Comparison of ENCODE assay signal across 17 cellular contexts in genomic region chr13:30453727-30454126, GRCh38. TPM values are rescaled to one million over a fixed set of nuclear protein-coding genes. Genes with fewer than 3 reads are reported as not detected.
DNase-seq lines count a peak whose midpoint lies in the region; ATAC-seq, FAIRE-seq and TF ChIP-seq lines count a peak whose summit lies in the region.
"Had no signal": no experiment of that assay in that cellular context is flagged by ENCODE, and none has a peak within 500 bp of the region (broad histone marks: within the 10 kb centered on the region; RNA-seq: fewer than 3 reads in every experiment).

No MANE protein-coding gene starts in this region.

- DNase-seq in HepG2 (ENCODE audit: low spot score) (no peak), right lobe of liver (no peak), NB4 (ENCODE audit: low read depth) (peak; percentile 61), cardiac fibroblast (ENCODE audit: low read depth in 2 of 2) (peak in 1 of 2 donors; percentile 41), type B pancreatic cell (ENCODE audit: extremely low spot score, unreplicated experiment) (no peak)
- no peak for DNase-seq in activated CD8-positive, alpha-beta memory T cell treated with anti-CD3 and anti-CD28 coated beads, Interleukin-2, amount 50 U/mL, for 48 hours
- DNase-seq: activated CD4-positive, alpha-beta T cell treated with anti-CD3 and anti-CD28 coated beads, Interleukin-2, amount 10 ng/mL, durations not matched to agents 24 days and 14 days; activated naive CD8-positive, alpha-beta T cell treated with anti-CD3 and anti-CD28 coated beads, Interleukin-2, amount 10 ng/mL, durations not matched to agents 7 days and 5 days; NCI-H1694; stimulated activated CD4-positive, alpha-beta T cell treated with anti-CD3 and anti-CD28 coated beads, Interleukin-1b, Interleukin-23, amount 100 ng/mL, for 48 hours; substantia nigra had no signal

- intact Hi-C loops in HepG2 (cut with micrococcal nuclease; ENCODE audit: unreplicated experiment): no loop called here
- intact Hi-C loops in right lobe of liver (cut with DNase I): no loop called here

- no peaks in the 10 kb centered on the region for H3K9me3 Mint-ChIP-seq in type B pancreatic cell
- H3K9me3 Mint-ChIP-seq: activated CD4-positive, alpha-beta T cell treated with anti-CD3 and anti-CD28 coated beads, Interleukin-2, amount 10 ng/mL, durations not matched to agents 24 days and 14 days; activated naive CD8-positive, alpha-beta T cell treated with anti-CD3 and anti-CD28 coated beads, Interleukin-2, amount 10 ng/mL, durations not matched to agents 7 days and 5 days had no signal

- H3K36me3 ChIP-seq in HepG2 (replicated peaks in 1 of 2; ENCODE audit: control insufficient read depth in 1 of 2, insufficient read depth in 2 of 2, low read length in 2 of 2) (no peaks in the 10 kb centered on the region; a peak in 1 of 5 replicates), right lobe of liver (no peaks in the 10 kb centered on the region)
- H3K36me3 ChIP-seq: neutrophil had no signal

- H2AFZ ChIP-seq in HepG2 (ENCODE audit: low read length): no peak overlapping the region

- TF ChIP-seq CTCF in HepG2 (CRISPR knock-in tag; IDR thresholded peaks at IDR 0.05): no peak
- no peak for TF ChIP-seq CTCF in right lobe of liver (IDR thresholded peaks at IDR 0.05)
- peak; percentile 30 for TF ChIP-seq CTCF in NB4 (IDR thresholded peaks at IDR 0.05; ENCODE audit: low read depth, low read length)
- TF ChIP-seq CTCF in cardiac fibroblast (IDR thresholded peaks at IDR 0.05; ENCODE audit: low read depth, low read length): peak; percentile 32
- TF ChIP-seq CTCF in type B pancreatic cell (conservative IDR thresholded peaks at IDR 0.05): peak; percentile 47

- CTCF ChIA-PET in HepG2 (lab: Yijun Ruan, JAX; ENCODE audit: low intra/inter-chr PET ratio, low total read pairs): no interaction called here

- POLR2A ChIA-PET in HepG2 (lab: Yijun Ruan, JAX): no interaction called here

- H3K4me3 ChIP-seq in HepG2 (replicated peaks in 1 of 3; ENCODE audit: insufficient read depth in 1 of 3, low read depth in 2 of 3, low read length in 3 of 3) (no peak overlapping the region), right lobe of liver (no peak overlapping the region), NB4 (ENCODE audit: low read depth, low read length) (no peak overlapping the region), cardiac fibroblast (replicated peaks in 1 of 2; ENCODE audit: low read depth in 2 of 2, low read length in 2 of 2) (no peak overlapping the region)

- TF ChIP-seq POLR2A in HepG2 (IDR thresholded peaks at IDR 0.05; ENCODE audit: insufficient read depth in 1 of 2, low read depth in 2 of 2, low read length in 2 of 2) (no peak), right lobe of liver (IDR thresholded peaks at IDR 0.05) (no peak), NB4 (IDR thresholded peaks at IDR 0.05; ENCODE audit: extremely low read depth, insufficient read length) (no peak)

- FAIRE-seq in HepG2 (lab: Jason Lieb, UNC): no peak
- FAIRE-seq: endothelial cell of umbilical vein, keratinocyte had no signal

- H3K9ac ChIP-seq in HepG2 (ENCODE audit: insufficient read depth, low read depth, low read length): no peak overlapping the region

- no peaks in the 10 kb centered on the region for H3K79me2 ChIP-seq in HepG2 (ENCODE audit: insufficient read depth, low read length)

- WGBS in HepG2 (ENCODE audit: low lambda C conversion rate): 41% methylated on average over 4 of the region's 4 CpGs
- WGBS in right lobe of liver (ENCODE audit: insufficient coverage, low coverage, low lambda C conversion rate, missing lambda C conversion rate): 75% methylated on average over 4 of the region's 4 CpGs

- no TSS peak for BruUV-seq in HepG2 (replicated peaks; lab: Mats Ljungman, UMichigan)

- TF ChIP-seq RAD21 in HepG2 (CRISPR knock-in tag; IDR thresholded peaks at IDR 0.05): no peak

- H3K4me2 ChIP-seq in HepG2 (ENCODE audit: low read depth, low read length): no peak overlapping the region

- ATAC-seq in HepG2: peak; percentile 12; the same call in 2 of the 3 replicates
- ATAC-seq in right lobe of liver: no peak
- ATAC-seq in GM21529 (IDR thresholded peaks at IDR 0.05; ENCODE audit: unreplicated experiment): no peak
- ATAC-seq in HG02763 (IDR thresholded peaks at IDR 0.05; ENCODE audit: unreplicated experiment): no peak

- H3K27ac Mint-ChIP-seq in type B pancreatic cell: no peak overlapping the region
- H3K27ac Mint-ChIP-seq: activated CD4-positive, alpha-beta T cell treated with anti-CD3 and anti-CD28 coated beads, Interleukin-2, amount 10 ng/mL, durations not matched to agents 24 days and 14 days; activated naive CD8-positive, alpha-beta T cell treated with anti-CD3 and anti-CD28 coated beads, Interleukin-2, amount 10 ng/mL, durations not matched to agents 7 days and 5 days had no signal

- no peak overlapping the region for H3K4me3 Mint-ChIP-seq in type B pancreatic cell
- H3K4me3 Mint-ChIP-seq: activated CD4-positive, alpha-beta T cell treated with anti-CD3 and anti-CD28 coated beads, Interleukin-2, amount 10 ng/mL, durations not matched to agents 24 days and 14 days; activated naive CD8-positive, alpha-beta T cell treated with anti-CD3 and anti-CD28 coated beads, Interleukin-2, amount 10 ng/mL, durations not matched to agents 7 days and 5 days had no signal

- peaks cover under 1% of the 10 kb centered on the region for H3K36me3 Mint-ChIP-seq in type B pancreatic cell

- H3K9me3 ChIP-seq in HepG2 (ENCODE audit: low read length) (no peaks in the 10 kb centered on the region), right lobe of liver (no peaks in the 10 kb centered on the region)
- H3K9me3 ChIP-seq: neutrophil had no signal

- no peaks in the 10 kb centered on the region for H3K4me1 Mint-ChIP-seq in type B pancreatic cell (ENCODE audit: unreplicated experiment)
- H3K4me1 Mint-ChIP-seq: activated naive CD8-positive, alpha-beta T cell treated with anti-CD3 and anti-CD28 coated beads, Interleukin-2, amount 10 ng/mL, durations not matched to agents 7 days and 5 days had no signal

- H4K20me1 ChIP-seq in HepG2 (ENCODE audit: insufficient read depth, low read length): no peaks in the 10 kb centered on the region

- no peaks in the 10 kb centered on the region for H3K27me3 ChIP-seq in HepG2 (ENCODE audit: control insufficient read depth in 1 of 2, insufficient read depth in 2 of 2, low read length in 2 of 2)
- H3K27me3 ChIP-seq in right lobe of liver: no peaks in the 10 kb centered on the region
- H3K27me3 ChIP-seq: neutrophil had no signal

- in situ Hi-C loops in HepG2 (cut with HindIII; ENCODE audit: extremely low pct_ligation_motif_present, low pct_unique_long_range_greater_than_20kb): no loop called here

- no peaks in the 10 kb centered on the region for H3K27me3 Mint-ChIP-seq in type B pancreatic cell
- H3K27me3 Mint-ChIP-seq: activated CD4-positive, alpha-beta T cell treated with anti-CD3 and anti-CD28 coated beads, Interleukin-2, amount 10 ng/mL, durations not matched to agents 24 days and 14 days; activated naive CD8-positive, alpha-beta T cell treated with anti-CD3 and anti-CD28 coated beads, Interleukin-2, amount 10 ng/mL, durations not matched to agents 7 days and 5 days had no signal

- no peak overlapping the region for H3K27ac ChIP-seq in HepG2 (ENCODE audit: extremely low read length, insufficient read depth, low read length)
- no peak overlapping the region for H3K27ac ChIP-seq in right lobe of liver
- H3K27ac ChIP-seq: neutrophil, RWPE1 had no signal

- no peaks in the 10 kb centered on the region for H3K4me1 ChIP-seq in HepG2 (ENCODE audit: insufficient read depth, low read length)
- peaks cover 0 to under 1% (median 0%) of the 10 kb centered on the region in 4 donors for H3K4me1 ChIP-seq in right lobe of liver

- TF ChIP-seq EP300 in HepG2 (IDR thresholded peaks at IDR 0.05; ENCODE audit: low read depth in 2 of 2, low read length in 2 of 2) (no peak), HepG2 (CRISPR knock-in tag; IDR thresholded peaks at IDR 0.05; ENCODE audit: borderline replicate concordance) (no peak)

RNA-seq across cellular contexts. Expression of gene HMGB1, which starts 12.0 kb away (rescaled TPM):
- total RNA-seq in HepG2 (2016; rRNA removed; fragmentation: Illumina TruSeq; extraction: Trizol): 584 and 878 TPM in 2 replicates
- 61.2 and 63.8 TPM in 2 replicates for total RNA-seq in HepG2 (2016; cell fraction: cytosol; rRNA removed; fragmentation: Illumina TruSeq; extraction: Trizol; ENCODE audit: low read depth)
- 597 and 915 TPM in 2 replicates for total RNA-seq in HepG2 (2016; cell fraction: insoluble cytoplasmic fraction; rRNA removed; fragmentation: Illumina TruSeq; extraction: Trizol)
- total RNA-seq in HepG2 (2016; cell fraction: membrane; rRNA removed; fragmentation: Illumina TruSeq; extraction: Trizol): 106 and 121 TPM in 2 replicates
- total RNA-seq in HepG2 (2016; cell fraction: nucleus; rRNA removed; fragmentation: Illumina TruSeq; extraction: Trizol): 324 and 333 TPM in 2 replicates
- polyA plus RNA-seq in HepG2 (2011; rRNA removed): 71.6 and 115 TPM in 2 replicates
- 48.0 and 59.3 TPM in 2 replicates for polyA plus RNA-seq in HepG2 (2011; cell fraction: cytosol; rRNA removed)
- polyA plus RNA-seq in HepG2 (2011; cell fraction: nucleus; rRNA removed): 61.9 and 98.4 TPM in 2 replicates
- 207 and 262 TPM in 2 replicates for polyA plus RNA-seq in HepG2 (2012)
- polyA plus RNA-seq in HepG2 (2016; cell fraction: cytosol; fragmentation: Illumina TruSeq; extraction: Trizol; ENCODE audit: low read depth): 68.2 and 69.4 TPM in 2 replicates
- polyA plus RNA-seq in HepG2 (2016; cell fraction: insoluble cytoplasmic fraction; fragmentation: Illumina TruSeq; extraction: Trizol; ENCODE audit: low read depth): 1,007 and 1,107 TPM in 2 replicates
- polyA plus RNA-seq in HepG2 (2016; cell fraction: membrane; fragmentation: Illumina TruSeq; extraction: Trizol; ENCODE audit: low read depth): 98.1 and 108 TPM in 2 replicates
- 458 and 467 TPM in 2 replicates for polyA plus RNA-seq in HepG2 (2016; cell fraction: nucleus; fragmentation: Illumina TruSeq; extraction: Trizol; ENCODE audit: insufficient read depth, low read depth)
- polyA minus RNA-seq in HepG2 (2011; rRNA and poly(A)+ RNA removed; ENCODE audit: low replicate concordance): 9.9 and 20.1 TPM in 2 replicates
- polyA minus RNA-seq in HepG2 (2011; cell fraction: cytosol; rRNA and poly(A)+ RNA removed): 59.9 and 62.9 TPM in 2 replicates
- polyA minus RNA-seq in HepG2 (2011; cell fraction: nucleus; rRNA and poly(A)+ RNA removed): 145 and 175 TPM in 2 replicates
- 100 to 1,000 TPM in 3 of 6 experiments, 10 to 100 TPM in 3; 80.6 to 167 (median 107) TPM for total RNA-seq in right lobe of liver
- 312 and 576 TPM in 2 replicates for total RNA-seq in type B pancreatic cell (ENCODE audit: low replicate concordance)

RNA-seq across cellular contexts. Expression of gene UBE2L5, which starts 31.4 kb away (rescaled TPM):
- total RNA-seq in HepG2 (2016; rRNA removed; fragmentation: Illumina TruSeq; extraction: Trizol) (0.13 and 0.22 TPM in 2 replicates), right lobe of liver (not detected), type B pancreatic cell (ENCODE audit: low replicate concordance) (not detected in 2 replicates)
- total RNA-seq in HepG2 (2016; cell fraction: cytosol; rRNA removed; fragmentation: Illumina TruSeq; extraction: Trizol; ENCODE audit: low read depth): not detected in 2 replicates
- total RNA-seq in HepG2 (2016; cell fraction: insoluble cytoplasmic fraction; rRNA removed; fragmentation: Illumina TruSeq; extraction: Trizol): not detected in 2 replicates
- not detected in 2 replicates for total RNA-seq in HepG2 (2016; cell fraction: membrane; rRNA removed; fragmentation: Illumina TruSeq; extraction: Trizol)
- not detected in 2 replicates for total RNA-seq in HepG2 (2016; cell fraction: nucleus; rRNA removed; fragmentation: Illumina TruSeq; extraction: Trizol)
- not detected in 2 replicates for polyA plus RNA-seq in HepG2 (2011; rRNA removed)
- not detected in 2 replicates for polyA plus RNA-seq in HepG2 (2011; cell fraction: cytosol; rRNA removed)
- polyA plus RNA-seq in HepG2 (2011; cell fraction: nucleus; rRNA removed): not detected in 2 replicates
- polyA plus RNA-seq in HepG2 (2012): 0.43 and 3.2 TPM in 2 replicates
- polyA plus RNA-seq in HepG2 (2016; cell fraction: cytosol; fragmentation: Illumina TruSeq; extraction: Trizol; ENCODE audit: low read depth): not detected in 2 replicates
- polyA plus RNA-seq in HepG2 (2016; cell fraction: insoluble cytoplasmic fraction; fragmentation: Illumina TruSeq; extraction: Trizol; ENCODE audit: low read depth): 1.0 TPM in 1 of 2 replicates, not detected in the other
- not detected in 2 replicates for polyA plus RNA-seq in HepG2 (2016; cell fraction: membrane; fragmentation: Illumina TruSeq; extraction: Trizol; ENCODE audit: low read depth)
- polyA plus RNA-seq in HepG2 (2016; cell fraction: nucleus; fragmentation: Illumina TruSeq; extraction: Trizol; ENCODE audit: insufficient read depth, low read depth): not detected in 2 replicates
- not detected in 2 replicates for polyA minus RNA-seq in HepG2 (2011; rRNA and poly(A)+ RNA removed; ENCODE audit: low replicate concordance)
- not detected in 2 replicates for polyA minus RNA-seq in HepG2 (2011; cell fraction: cytosol; rRNA and poly(A)+ RNA removed)
- polyA minus RNA-seq in HepG2 (2011; cell fraction: nucleus; rRNA and poly(A)+ RNA removed): not detected in 2 replicates
- total RNA-seq: activated CD4-positive, alpha-beta T cell treated with anti-CD3 and anti-CD28 coated beads, Interleukin-2, amount 10 ng/mL, durations not matched to agents 24 days and 14 days; activated naive CD8-positive, alpha-beta T cell treated with anti-CD3 and anti-CD28 coated beads, Interleukin-2, amount 10 ng/mL, durations not matched to agents 7 days and 5 days; endothelial cell of umbilical vein had no signal
- polyA plus RNA-seq: endothelial cell of umbilical vein had no signal

Comparison
In these comparisons a context has a peak if more than half of its experiments do, and no peak if none do; other contexts are left out.
1. CTCF ChIP-seq: peak in NB4 (single experiment), cardiac fibroblast (single experiment) and type B pancreatic cell (single experiment); none in HepG2 (single experiment) and right lobe of liver (0 of 4).